ENCODE assay signal across 23 cellular contexts in the genomic region with DNA sequence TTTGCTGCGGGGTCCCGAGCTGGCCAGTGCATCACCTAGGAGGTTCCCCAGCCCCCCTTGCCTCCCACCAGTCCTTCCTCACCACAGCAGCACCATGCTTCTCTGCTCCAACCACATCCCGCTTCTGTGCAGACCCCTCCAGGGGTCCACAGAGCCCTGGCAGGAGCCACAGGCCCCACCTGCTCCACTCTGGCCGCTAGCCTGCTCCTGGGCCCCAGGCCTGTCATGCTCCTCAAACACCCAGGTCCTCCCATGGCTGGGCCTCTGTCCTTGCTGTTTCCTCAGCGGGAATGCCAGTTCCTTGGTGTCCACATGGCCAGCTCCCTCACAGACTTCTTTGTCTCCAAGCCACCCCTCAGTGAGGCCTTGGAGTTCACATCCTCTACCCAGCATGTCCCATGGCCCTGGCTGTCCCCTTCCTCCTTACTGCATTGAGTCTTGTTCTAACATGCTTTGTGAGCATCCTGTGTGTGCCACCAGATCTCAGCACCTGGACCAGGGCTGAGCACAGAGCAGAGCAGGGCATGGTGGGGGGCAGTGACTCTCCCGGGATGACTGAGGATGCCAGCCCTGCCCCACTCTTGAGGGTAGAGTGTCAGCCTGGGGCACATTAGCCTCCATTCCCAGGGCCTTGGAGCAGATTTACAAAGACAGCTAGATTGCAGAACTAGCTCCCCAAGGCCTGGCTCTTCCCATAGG.
DNase-seq lines count a peak whose midpoint lies in the region; ATAC-seq, FAIRE-seq and TF ChIP-seq lines count a peak whose summit lies in the region.
"Had no signal": no experiment of that assay in that cellular context is flagged by ENCODE, and none has a peak within 500 bp of the region (broad histone marks: within the 10 kb centered on the region; RNA-seq: fewer than 3 reads in every experiment).

No MANE protein-coding gene starts in this region.

- no peak overlapping the region for H3K18ac ChIP-seq in H9 (ENCODE audit: insufficient read length, low read depth, low read length)
- no peak overlapping the region for H3K18ac ChIP-seq in H1 (ENCODE audit: extremely low read depth, low read length)
- H3K18ac ChIP-seq in neuronal stem cell (ENCODE audit: low read length), result peak overlapping the region; percentile 40

- H4K91ac ChIP-seq in H9 (ENCODE audit: insufficient read length, low read depth, low read length) (no peak overlapping the region), H1 (replicated peaks; ENCODE audit: insufficient read length, low read length) (no peak overlapping the region), neuronal stem cell (ENCODE audit: low read depth, low read length, poor library complexity) (no peak overlapping the region)

- H3K14ac ChIP-seq in H9 (ENCODE audit: insufficient read depth, low read length) (no peak overlapping the region), H1 (ENCODE audit: insufficient read length) (no peak overlapping the region), neuronal stem cell (ENCODE audit: low read length) (no peak overlapping the region)

- no peak overlapping the region for H3T11ph ChIP-seq in H9 (ENCODE audit: low read length)

- no peaks in the 10 kb centered on the region for H3K9me3 ChIP-seq in H9 (ENCODE audit: control insufficient read depth, low read depth, low read length)
- H3K9me3 ChIP-seq in H1 (ENCODE audit: insufficient read depth in 2 of 2, low read depth in 1 of 2, low read length in 1 of 2), result no peaks in the 10 kb centered on the region
- peaks cover 0 to 8% of the 10 kb centered on the region in 2 donors for H3K9me3 ChIP-seq in neuronal stem cell (replicated peaks in 1 of 2; ENCODE audit: control insufficient read depth in 2 of 2, insufficient read depth in 1 of 2, low read depth in 1 of 2, low read length in 2 of 2)
- H3K9me3 ChIP-seq: SJSA1 had no signal

- DNase-seq in T-helper 1 cell (no peak), H9 (peak; percentile 10), H1 (ENCODE audit: low read depth in 1 of 2, low spot score in 2 of 2) (no peak), neuronal stem cell (ENCODE audit: low spot score) (no peak), GM13977 (ENCODE audit: low spot score) (no peak)
- DNase-seq in activated CD4-positive, alpha-beta T cell treated with anti-CD3 and anti-CD28 coated beads, Interleukin-2, amount 50 U/mL, for 1 hour, result no peak
- DNase-seq: ACHN, GDM1, KG1, MV-4-11, NCI-H1105 treated with DMSO at 0.1 percent for 48 hours, NCI-H2029 treated with DMSO at 0.1 percent for 48 hours, NCI-H524 treated with DMSO at 0.1 percent for 48 hours, OCI-M1 had no signal

- H2BK20ac ChIP-seq in H9 (ENCODE audit: low read depth, low read length, poor library complexity, severe bottlenecking) (no peak overlapping the region), H1 (ENCODE audit: low read length) (no peak overlapping the region)

- in situ Hi-C loops in GM13977 (cut with MboI; ENCODE audit: low pct_unique_long_range_greater_than_20kb, low sequenced_read_pairs, unreplicated experiment), result no loop called here

- no peak overlapping the region for H2BK15ac ChIP-seq in H9 (ENCODE audit: low read depth, low read length)
- no peak overlapping the region for H2BK15ac ChIP-seq in H1 (ENCODE audit: low read length)
- H2BK15ac ChIP-seq in neuronal stem cell (ENCODE audit: low read length), result no peak overlapping the region

- no peak for TF ChIP-seq RAD21 in H1 (IDR thresholded peaks at IDR 0.05 in 1 of 2, conservative IDR thresholded peaks at IDR 0.05 in 1 of 2; ENCODE audit: low read depth in 2 of 2, low read length in 2 of 2)

- FAIRE-seq in H1 (lab: Jason Lieb, UNC), result no peak
- FAIRE-seq: HTR-8/SVneo had no signal

- ATAC-seq in HG02798 (IDR thresholded peaks at IDR 0.05; ENCODE audit: poor library complexity, unreplicated experiment), result no peak
- ATAC-seq: GM23338, HCT116, Right ventricle myocardium inferior had no signal

- H4K20me1 ChIP-seq in H9 (ENCODE audit: control insufficient read depth, insufficient read depth, insufficient read length) (no peaks in the 10 kb centered on the region), H1 (replicated peaks in 1 of 2; ENCODE audit: control insufficient read depth in 1 of 2, insufficient read depth in 2 of 2, low read length in 2 of 2) (no peaks in the 10 kb centered on the region)

- POLR2A ChIA-PET in H1 (lab: Charles Lee; ENCODE audit: partially characterized antibody), result no interaction called here

- H3K23me2 ChIP-seq in H9 (ENCODE audit: insufficient read length, low read depth, low read length, poor library complexity, severe bottlenecking), result no peaks in the 10 kb centered on the region
- no peaks in the 10 kb centered on the region for H3K23me2 ChIP-seq in H1 (ENCODE audit: low read depth, low read length)

- peaks cover 4% of the 10 kb centered on the region for H3K27me3 Mint-ChIP-seq in T-helper 1 cell treated with Interleukin-12 subunit alpha and Interleukin-12 subunit beta and Interleukin-4 antibody, amounts not matched to agents 30 μg/mL and 1 μg/mL, for 36 hours (ENCODE audit: low read depth)
- H3K27me3 Mint-ChIP-seq in H9 (ENCODE audit: low read depth), result peaks cover 2% of the 10 kb centered on the region

- H3K79me2 ChIP-seq in H9 (ENCODE audit: insufficient read depth, low read length), result no peaks in the 10 kb centered on the region
- H3K79me2 ChIP-seq in H1 (ENCODE audit: control insufficient read depth in 1 of 2, insufficient read depth in 2 of 2, low read length in 2 of 2), result no peaks in the 10 kb centered on the region

- no peak overlapping the region for H2BK5ac ChIP-seq in H9 (ENCODE audit: insufficient read length, low read length)
- H2BK5ac ChIP-seq in H1 (ENCODE audit: low read depth, low read length), result no peak overlapping the region
- no peak overlapping the region for H2BK5ac ChIP-seq in neuronal stem cell (ENCODE audit: low read length)

- H3K9me3 Mint-ChIP-seq in T-helper 1 cell treated with Interleukin-12 subunit alpha and Interleukin-12 subunit beta and Interleukin-4 antibody, amounts not matched to agents 30 μg/mL and 1 μg/mL, for 36 hours, result no peaks in the 10 kb centered on the region
- H3K9me3 Mint-ChIP-seq in H9, result peaks cover 0 to 4% of the 10 kb centered on the region in 2 experiments; a peak in 3 of 5 replicates

- no peak overlapping the region for H2AK5ac ChIP-seq in H9 (ENCODE audit: insufficient read length, low read length)
- H2AK5ac ChIP-seq in H1 (ENCODE audit: low read depth, low read length), result no peak overlapping the region
- peak overlapping the region; percentile 51 for H2AK5ac ChIP-seq in neuronal stem cell (ENCODE audit: low read depth, low read length)

- H4K5ac ChIP-seq in H9 (ENCODE audit: insufficient read length, low read depth, low read length) (no peak overlapping the region), H1 (ENCODE audit: insufficient read length, low read depth, low read length) (no peak overlapping the region)

- H2BK120ac ChIP-seq in H9 (ENCODE audit: low read depth, low read length, poor library complexity, severe bottlenecking) (no peak overlapping the region), H1 (replicated peaks; ENCODE audit: low read depth, low read length) (no peak overlapping the region), neuronal stem cell (ENCODE audit: low read depth, low read length) (no peak overlapping the region)

- H3K27ac Mint-ChIP-seq in T-helper 1 cell treated with Interleukin-12 subunit alpha and Interleukin-12 subunit beta and Interleukin-4 antibody, amounts not matched to agents 30 μg/mL and 1 μg/mL, for 36 hours, result peak overlapping the region; percentile 8
- no peak overlapping the region; a peak in 1 of 7 replicates for H3K27ac Mint-ChIP-seq in H9
- H3K27ac Mint-ChIP-seq: GM23338 had no signal

- H3K4ac ChIP-seq in H9 (ENCODE audit: low read depth, low read length) (no peak overlapping the region), H1 (replicated peaks; ENCODE audit: insufficient read length, low read depth, low read length) (no peak overlapping the region), neuronal stem cell (ENCODE audit: low read length) (no peak overlapping the region)

- H3K9ac ChIP-seq in H9 (ENCODE audit: extremely low read depth, insufficient read length, low read length) (no peak overlapping the region), H1 (replicated peaks in 1 of 4; ENCODE audit: extremely low read depth in 1 of 4, low read depth in 3 of 4, low read length in 3 of 4) (no peak overlapping the region; a peak in 1 of 7 replicates), neuronal stem cell (ENCODE audit: low read depth, low read length, poor library complexity) (no peak overlapping the region)

- CTCF ChIA-PET in H1 (lab: Charles Lee; ENCODE audit: partially characterized antibody), result interaction anchor here (0.9 to 5.3 kb wide), 2 partner anchors 51 to 201 kb away, joined by 3 to 17 read pairs; no protein-coding TSS in a partner anchor

- no peak overlapping the region for H2AFZ ChIP-seq in H9 (ENCODE audit: low read length)
- no peak overlapping the region for H2AFZ ChIP-seq in H1 (ENCODE audit: low read length)
- no peak overlapping the region for H2AFZ ChIP-seq in neuronal stem cell (ENCODE audit: low read length)
- H2AFZ ChIP-seq: GM23338 had no signal

- H3K4me3 ChIP-seq in H1 (ENCODE audit: extremely low read depth in 1 of 4, insufficient read depth in 2 of 4, low read depth in 3 of 4, low read length in 4 of 4), result no peak overlapping the region
- H3K4me3 ChIP-seq in neuronal stem cell (ENCODE audit: low read length in 2 of 2), result no peak overlapping the region
- H3K4me3 ChIP-seq: GM23338, SJSA1 had no signal

- no peaks in the 10 kb centered on the region for H3K36me3 ChIP-seq in H1 (ENCODE audit: control insufficient read depth in 2 of 4, insufficient read depth in 4 of 4, low read length in 3 of 4)
- H3K36me3 ChIP-seq in neuronal stem cell (replicated peaks in 1 of 2; ENCODE audit: control insufficient read depth in 2 of 2, insufficient read depth in 2 of 2, low read length in 2 of 2), result no peaks in the 10 kb centered on the region
- H3K36me3 ChIP-seq: SJSA1 had no signal

- no peaks in the 10 kb centered on the region for H3K36me3 Mint-ChIP-seq in T-helper 1 cell treated with Interleukin-12 subunit alpha and Interleukin-12 subunit beta and Interleukin-4 antibody, amounts not matched to agents 30 μg/mL and 1 μg/mL, for 36 hours (ENCODE audit: low read depth)
- peaks cover 0 to 5% (median 0%) of the 10 kb centered on the region in 3 experiments; a peak in 2 of 7 replicates for H3K36me3 Mint-ChIP-seq in H9 (ENCODE audit: insufficient read depth in 1 of 3, low read depth in 3 of 3)

- H3K23ac ChIP-seq in H9 (ENCODE audit: insufficient read length, low read depth, low read length) (no peak overlapping the region), H1 (ENCODE audit: insufficient read length) (no peak overlapping the region), neuronal stem cell (ENCODE audit: low read depth, low read length, poor library complexity) (no peak overlapping the region)

- H3K4me1 ChIP-seq in H9 (ENCODE audit: insufficient read depth, low read length) (no peaks in the 10 kb centered on the region; the same call in 1 of the 2 replicates), H1 (replicated peaks in 1 of 4; ENCODE audit: control insufficient read depth in 3 of 4, insufficient read depth in 4 of 4, low read length in 3 of 4) (peaks cover 2 to 6% (median 4%) of the 10 kb centered on the region in 4 experiments; a peak in 4 of 7 replicates), neuronal stem cell (ENCODE audit: control insufficient read depth in 2 of 2, insufficient read depth in 1 of 2, low read depth in 1 of 2, low read length in 2 of 2) (peaks cover 6 to 14% of the 10 kb centered on the region in 2 donors)

- no peak for TF ChIP-seq POLR2A in H1 (IDR thresholded peaks at IDR 0.05; ENCODE audit: control extremely low read depth in 1 of 2, low read depth in 2 of 2, low read length in 2 of 2)

- no peaks in the 10 kb centered on the region for H3K27me3 ChIP-seq in H9 (ENCODE audit: insufficient read depth, low read length)
- no peaks in the 10 kb centered on the region for H3K27me3 ChIP-seq in H1 (replicated peaks in 1 of 4; ENCODE audit: control insufficient read depth in 3 of 4, extremely low read depth in 1 of 4, insufficient read depth in 3 of 4, low read length in 3 of 4)
- no peaks in the 10 kb centered on the region for H3K27me3 ChIP-seq in neuronal stem cell (ENCODE audit: control insufficient read depth in 3 of 3, insufficient read depth in 3 of 3, low read depth in 1 of 3, low read length in 3 of 3)
- H3K27me3 ChIP-seq: SJSA1 had no signal

- TF ChIP-seq EP300 in H1 (IDR thresholded peaks at IDR 0.05; ENCODE audit: borderline replicate concordance in 1 of 2, low read depth in 2 of 2, low read length in 2 of 2), result no peak

- H3K4me2 ChIP-seq in H9 (ENCODE audit: insufficient read depth, insufficient read length, low read length) (no peak overlapping the region), H1 (ENCODE audit: insufficient read depth in 1 of 2, low read depth in 2 of 2, low read length in 2 of 2) (no peak overlapping the region), neuronal stem cell (ENCODE audit: insufficient read depth, low read length, poor library complexity, severe bottlenecking) (no peak overlapping the region)
- H3K4me2 ChIP-seq: GM23338 had no signal

- H3K4me1 Mint-ChIP-seq in T-helper 1 cell treated with Interleukin-12 subunit alpha and Interleukin-12 subunit beta and Interleukin-4 antibody, amounts not matched to agents 30 μg/mL and 1 μg/mL, for 36 hours (ENCODE audit: low read depth), result peaks cover 19% of the 10 kb centered on the region
- H3K4me1 Mint-ChIP-seq in H9, result peaks cover 15 to 24% of the 10 kb centered on the region in 2 experiments

- H3K79me1 ChIP-seq in H9 (ENCODE audit: insufficient read depth, low read depth, low read length, poor library complexity, severe bottlenecking), result no peaks in the 10 kb centered on the region
- H3K79me1 ChIP-seq in H1 (ENCODE audit: low read depth, low read length), result no peaks in the 10 kb centered on the region
- H3K79me1 ChIP-seq in neuronal stem cell (ENCODE audit: low read depth, low read length), result no peaks in the 10 kb centered on the region

- H4K8ac ChIP-seq in H9 (replicated peaks; ENCODE audit: insufficient read length, low read depth, low read length) (no peak overlapping the region), H1 (ENCODE audit: extremely low read depth, insufficient read depth, low read length) (no peak overlapping the region), neuronal stem cell (ENCODE audit: low read depth, low read length) (peak overlapping the region; percentile 48)

- H3K27ac ChIP-seq in H9 (ENCODE audit: insufficient read length, low read depth, low read length) (no peak overlapping the region), H1 (ENCODE audit: low read depth, low read length) (no peak overlapping the region), neuronal stem cell (replicated peaks; ENCODE audit: low read length) (no peak overlapping the region)
- H3K27ac ChIP-seq: 22Rv1, C4-2B had no signal

- no peak overlapping the region for H3K4me3 Mint-ChIP-seq in T-helper 1 cell treated with Interleukin-12 subunit alpha and Interleukin-12 subunit beta and Interleukin-4 antibody, amounts not matched to agents 30 μg/mL and 1 μg/mL, for 36 hours
- no peak overlapping the region for H3K4me3 Mint-ChIP-seq in H9
- H3K4me3 Mint-ChIP-seq: GM23338 had no signal

- WGBS in H9 (ENCODE audit: extremely low coverage, insufficient read length, low lambda C conversion rate), result no CpG with 5 or more reads among the region's 6 CpGs
- 97% methylated on average over 5 of the region's 6 CpGs; no CpG with 5 or more reads in 1 of the 2 experiments for WGBS in H1 (ENCODE audit: extremely low coverage in 1 of 2, insufficient coverage in 1 of 2, insufficient read length in 1 of 2, insufficient replicate concordance in 2 of 2, low coverage in 1 of 2, low lambda C conversion rate in 2 of 2, missing lambda C conversion rate in 1 of 2), 2 experiments
- WGBS in neuronal stem cell (ENCODE audit: extremely low coverage in 2 of 2, insufficient read length in 2 of 2, insufficient replicate concordance in 1 of 2), 2 donors, result no CpG with 5 or more reads among the region's 6 CpGs

- H2BK12ac ChIP-seq in H9 (ENCODE audit: insufficient read length, low read depth, low read length) (no peak overlapping the region), H1 (ENCODE audit: low read depth, low read length) (0 out of 2 replicates have a peak overlapping the region, but pooled peaks have one; percentile 52), neuronal stem cell (ENCODE audit: low read length) (no peak overlapping the region)

- H3K56ac ChIP-seq in H9 (ENCODE audit: insufficient read length, low read depth, low read length) (no peak overlapping the region), H1 (replicated peaks; ENCODE audit: insufficient read length, low read depth, low read length) (no peak overlapping the region)

- TF ChIP-seq CTCF in H9 (conservative IDR thresholded peaks at IDR 0.05) (no peak), H1 (IDR thresholded peaks at IDR 0.05; ENCODE audit: control extremely low read depth in 1 of 3, insufficient read depth in 1 of 3, low read depth in 1 of 3, low read length in 3 of 3) (no peak), GM13977 (IDR thresholded peaks at IDR 0.05; ENCODE audit: extremely low read depth, insufficient read depth, missing control alignments) (no peak)
